ENCODE assay signal across 10 cellular contexts in the genomic region with DNA sequence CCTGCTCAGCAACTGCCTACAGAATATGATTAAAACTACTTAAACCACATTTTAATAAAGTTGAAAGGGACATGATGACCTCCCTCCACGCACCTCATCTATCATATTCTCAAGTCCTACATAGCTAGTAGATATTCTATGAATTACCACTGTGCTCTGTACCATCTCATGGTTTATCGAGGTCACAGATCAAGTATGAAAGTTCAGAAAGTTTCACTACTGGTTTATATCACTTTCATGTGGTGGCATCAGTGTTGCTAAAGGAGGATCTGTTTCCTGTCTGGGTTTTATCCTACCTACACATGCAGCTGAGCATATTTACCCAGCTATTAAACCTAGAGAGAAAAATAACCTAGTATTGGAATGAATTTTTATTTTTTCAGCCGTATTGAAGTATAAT.
DNase-seq lines count a peak whose midpoint lies in the region; ATAC-seq lines count a peak whose summit lies in the region.
"Had no signal": no experiment of that assay in that cellular context is flagged by ENCODE, and none has a peak within 500 bp of the region (broad histone marks: within the 10 kb centered on the region; RNA-seq: fewer than 3 reads in every experiment).

No MANE protein-coding gene starts in this region.

- no peak overlapping the region for H3K4me3 Mint-ChIP-seq in activated CD4-positive, alpha-beta T cell treated with anti-CD3 and anti-CD28 coated beads, Interleukin-2, amount 10 ng/mL, durations not matched to agents 7 days and 5 days
- no peak overlapping the region for H3K4me3 Mint-ChIP-seq in stimulated activated effector memory CD8-positive, alpha-beta T cell treated with anti-CD3 and anti-CD28 coated beads, Interleukin-12 subunit alpha, Interleukin-12 subunit beta, amount 100 ng/mL, for 72 hours
- H3K4me3 Mint-ChIP-seq: activated CD8-positive, alpha-beta memory T cell treated with anti-CD3 and anti-CD28 coated beads, Interleukin-2, amount 10 ng/mL, durations not matched to agents 7 days and 5 days had no signal

- CTCF ChIA-PET in activated CD4-positive, alpha-beta T cell treated with anti-CD3 and anti-CD28 coated beads, Interleukin-2, amount 10 ng/mL, durations not matched to agents 7 days and 5 days (lab: Charles Lee), result no interaction called here

- no peak overlapping the region for H3K27ac Mint-ChIP-seq in activated CD4-positive, alpha-beta T cell treated with anti-CD3 and anti-CD28 coated beads, Interleukin-2, amount 10 ng/mL, durations not matched to agents 7 days and 5 days
- H3K27ac Mint-ChIP-seq in stimulated activated effector memory CD8-positive, alpha-beta T cell treated with anti-CD3 and anti-CD28 coated beads, Interleukin-12 subunit alpha, Interleukin-12 subunit beta, amount 100 ng/mL, for 72 hours, result no peak overlapping the region
- H3K27ac Mint-ChIP-seq: activated CD8-positive, alpha-beta memory T cell treated with anti-CD3 and anti-CD28 coated beads, Interleukin-2, amount 10 ng/mL, durations not matched to agents 7 days and 5 days had no signal

- ATAC-seq in GM21723 (IDR thresholded peaks at IDR 0.05; ENCODE audit: unreplicated experiment) (peak; percentile 84), HG03354 (IDR thresholded peaks at IDR 0.05; ENCODE audit: poor library complexity, severe bottlenecking, unreplicated experiment) (peak; percentile 97)
- ATAC-seq in stimulated activated effector memory CD8-positive, alpha-beta T cell treated with anti-CD3 and anti-CD28 coated beads, Interleukin-12 subunit alpha, Interleukin-12 subunit beta, amount 100 ng/mL, for 72 hours, result peak; percentile 63
- ATAC-seq: activated CD8-positive, alpha-beta memory T cell treated with anti-CD3 and anti-CD28 coated beads, Interleukin-2, amount 10 ng/mL, durations not matched to agents 7 days and 5 days had no signal

- peaks cover 8% of the 10 kb centered on the region for H3K27me3 Mint-ChIP-seq in activated CD4-positive, alpha-beta T cell treated with anti-CD3 and anti-CD28 coated beads, Interleukin-2, amount 10 ng/mL, durations not matched to agents 7 days and 5 days

- DNase-seq in activated CD4-positive, alpha-beta T cell treated with anti-CD3 and anti-CD28 coated beads, Interleukin-2, amount 10 ng/mL, durations not matched to agents 7 days and 5 days, result peak; percentile 6
- DNase-seq in activated CD4-positive, alpha-beta T cell treated with anti-CD3 and anti-CD28 coated beads, Interleukin-2, amount 50 U/mL, for 1 hour, result no peak
- DNase-seq in stimulated activated effector memory CD8-positive, alpha-beta T cell treated with anti-CD3 and anti-CD28 coated beads, Interleukin-12 subunit alpha, Interleukin-12 subunit beta, amount 100 ng/mL, for 72 hours (ENCODE audit: low spot score in 2 of 2), result no peak
- DNase-seq in DMS114 treated with DMSO at 0.1 percent for 48 hours (lab: John Stamatoyannopoulos, UW; ENCODE audit: unreplicated experiment) (no peak), nucleus accumbens (lab: John Stamatoyannopoulos, UW) (no peak), NCI-H446 treated with DMSO at 0.1 percent for 48 hours (lab: John Stamatoyannopoulos, UW) (no peak)
- DNase-seq: activated CD8-positive, alpha-beta memory T cell treated with anti-CD3 and anti-CD28 coated beads, Interleukin-2, amount 10 ng/mL, durations not matched to agents 7 days and 5 days; NCI-H524 treated with DMSO at 0.1 percent for 48 hours had no signal

- POLR2A ChIA-PET in activated CD4-positive, alpha-beta T cell treated with anti-CD3 and anti-CD28 coated beads, Interleukin-2, amount 10 ng/mL, durations not matched to agents 7 days and 5 days (lab: Charles Lee), result no interaction called here

- peaks cover 7% of the 10 kb centered on the region for H3K4me1 Mint-ChIP-seq in activated CD4-positive, alpha-beta T cell treated with anti-CD3 and anti-CD28 coated beads, Interleukin-2, amount 10 ng/mL, durations not matched to agents 7 days and 5 days
- H3K4me1 Mint-ChIP-seq in stimulated activated effector memory CD8-positive, alpha-beta T cell treated with anti-CD3 and anti-CD28 coated beads, Interleukin-12 subunit alpha, Interleukin-12 subunit beta, amount 100 ng/mL, for 72 hours, result no peaks in the 10 kb centered on the region
- H3K4me1 Mint-ChIP-seq: activated CD8-positive, alpha-beta memory T cell treated with anti-CD3 and anti-CD28 coated beads, Interleukin-2, amount 10 ng/mL, durations not matched to agents 7 days and 5 days had no signal

- H3K9me3 Mint-ChIP-seq in activated CD4-positive, alpha-beta T cell treated with anti-CD3 and anti-CD28 coated beads, Interleukin-2, amount 10 ng/mL, durations not matched to agents 7 days and 5 days, result peaks cover 4% of the 10 kb centered on the region
- H3K9me3 Mint-ChIP-seq in stimulated activated effector memory CD8-positive, alpha-beta T cell treated with anti-CD3 and anti-CD28 coated beads, Interleukin-12 subunit alpha, Interleukin-12 subunit beta, amount 100 ng/mL, for 72 hours, result peaks cover 6% of the 10 kb centered on the region

- no peaks in the 10 kb centered on the region for H3K36me3 Mint-ChIP-seq in activated CD4-positive, alpha-beta T cell treated with anti-CD3 and anti-CD28 coated beads, Interleukin-2, amount 10 ng/mL, durations not matched to agents 7 days and 5 days (ENCODE audit: low read depth)
- no peaks in the 10 kb centered on the region for H3K36me3 Mint-ChIP-seq in stimulated activated effector memory CD8-positive, alpha-beta T cell treated with anti-CD3 and anti-CD28 coated beads, Interleukin-12 subunit alpha, Interleukin-12 subunit beta, amount 100 ng/mL, for 72 hours
- H3K36me3 Mint-ChIP-seq: activated CD8-positive, alpha-beta memory T cell treated with anti-CD3 and anti-CD28 coated beads, Interleukin-2, amount 10 ng/mL, durations not matched to agents 7 days and 5 days had no signal
